1 cellular context compared by ENCODE assay signal in genomic region chr2:105753380-105753779, GRCh38.
TF ChIP-seq lines count a peak whose summit lies in the region.

No MANE protein-coding gene starts in this region.

TF ChIP-seq in HepG2, 621 proteins besides CTCF, POLR2A, EP300 and RAD21 (continued from another document):
- TF ChIP-seq ZNF574 (CRISPR knock-in tag; IDR thresholded peaks at IDR 0.05) (no peak), HOXA3 (CRISPR knock-in tag; IDR thresholded peaks at IDR 0.05) (no peak), E2F1 (CRISPR knock-in tag; IDR thresholded peaks at IDR 0.05) (no peak), YEATS4 (CRISPR knock-in tag; IDR thresholded peaks at IDR 0.05; ENCODE audit: borderline replicate concordance) (no peak), SAFB2 (CRISPR knock-in tag; IDR thresholded peaks at IDR 0.05; ENCODE audit: borderline replicate concordance, low read depth) (no peak), ARNT (IDR thresholded peaks at IDR 0.05) (no peak), SRSF4 (IDR thresholded peaks at IDR 0.05; ENCODE audit: low read depth, low read length, poor library complexity, severe bottlenecking) (no peak), NCOR1 (IDR thresholded peaks at IDR 0.05; ENCODE audit: borderline replicate concordance, low read length) (no peak), IKZF4 (CRISPR knock-in tag; IDR thresholded peaks at IDR 0.05; ENCODE audit: borderline replicate concordance, low read depth, not compliant biosample characterization) (no peak), FOXP4 (CRISPR knock-in tag; IDR thresholded peaks at IDR 0.05) (no peak), ZFP36L1 (CRISPR knock-in tag; IDR thresholded peaks at IDR 0.05) (no peak), NONO (IDR thresholded peaks at IDR 0.05) (no peak), NONO (CRISPR knock-in tag; conservative IDR thresholded peaks at IDR 0.05) (no peak), JDP2 (CRISPR knock-in tag; IDR thresholded peaks at IDR 0.05; ENCODE audit: borderline replicate concordance) (no peak)
TF ChIP-seq in HepG2: peak in this region for 0.
